Comparison of ENCODE assay signal across 8 cellular contexts in the genomic region with DNA sequence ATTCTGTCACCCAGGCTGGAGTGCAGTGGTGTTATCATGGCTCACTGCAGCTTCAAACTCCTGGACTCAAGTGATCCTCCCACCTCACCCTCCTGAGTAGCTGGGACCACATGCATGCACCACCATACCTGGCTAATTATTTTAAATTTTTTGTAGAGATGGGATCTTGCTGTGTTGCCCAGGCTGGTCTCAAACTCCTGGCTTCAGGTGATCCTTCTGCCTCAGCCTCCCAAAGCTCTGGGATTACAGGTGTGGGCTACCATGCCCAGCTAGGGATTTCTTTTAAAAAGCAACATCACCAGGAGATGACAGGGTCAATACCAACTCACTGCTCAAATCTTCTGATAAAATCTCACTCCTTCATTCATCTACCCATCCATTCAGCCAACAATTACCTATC. TPM values are rescaled to one million over a fixed set of nuclear protein-coding genes. Genes with fewer than 3 reads are reported as not detected.
DNase-seq lines count a peak whose midpoint lies in the region; ATAC-seq, FAIRE-seq and TF ChIP-seq lines count a peak whose summit lies in the region.
"Not testable (repeated sequence)": the region's sequence is repeated elsewhere in the genome, so short reads cannot be mapped to it uniquely, and the experiment has no call there.

No MANE protein-coding gene starts in this region.

- TF ChIP-seq CTCF in HEK293 (tag by site-specific recombination; IDR thresholded peaks at IDR 0.05); WTC11 (IDR thresholded peaks at IDR 0.05); K562 (IDR thresholded peaks at IDR 0.05 in 2 of 3, conservative IDR thresholded peaks at IDR 0.05 in 1 of 3; ENCODE audit: insufficient read depth in 2 of 3, low read depth in 1 of 3, low read length in 3 of 3); MCF 10A (IDR thresholded peaks at IDR 0.05; ENCODE audit: unreplicated experiment); left ventricle myocardium inferior (IDR thresholded peaks at IDR 0.05; ENCODE audit: borderline replicate concordance); HepG2 (CRISPR knock-in tag; IDR thresholded peaks at IDR 0.05); osteocyte (IDR thresholded peaks at IDR 0.05); thyroid gland (IDR thresholded peaks at IDR 0.05): not testable (repeated sequence)

- H3K27ac ChIP-seq in HEK293 (ENCODE audit: extremely low read depth, low read depth, low read length); K562 (ENCODE audit: extremely low read depth, low read depth, low read length); HepG2 (ENCODE audit: extremely low read length, insufficient read depth, low read length): not testable (repeated sequence)
- H3K27ac ChIP-seq in left ventricle myocardium inferior (replicated peaks), result peak overlapping the region; percentile 49
- H3K27ac ChIP-seq in thyroid gland, result peak overlapping the region in 2 of 3 donors; percentile 12 to 39

- DNase-seq in WTC11 (ENCODE audit: low spot score); K562 (ENCODE audit: extremely low read depth in 1 of 4, low spot score in 3 of 4); MCF 10A (ENCODE audit: unreplicated experiment); left ventricle myocardium inferior; HepG2 (ENCODE audit: low spot score); osteocyte (ENCODE audit: extremely low spot score, unreplicated experiment); thyroid gland: not testable (repeated sequence)

- H3K27ac Mint-ChIP-seq in WTC11, result not testable (repeated sequence)
- H3K27ac Mint-ChIP-seq in MCF 10A (ENCODE audit: low read depth, unreplicated experiment), result peak overlapping the region; percentile 21
- H3K27ac Mint-ChIP-seq in osteocyte (ENCODE audit: unreplicated experiment), result peak overlapping the region; percentile 7

- H3K36me3 Mint-ChIP-seq in WTC11 (peaks cover 15% of the 10 kb centered on the region), MCF 10A (ENCODE audit: insufficient read depth, unreplicated experiment) (peaks cover 56% of the 10 kb centered on the region), osteocyte (ENCODE audit: unreplicated experiment) (peaks cover 39% of the 10 kb centered on the region)

- H3K9me3 Mint-ChIP-seq in WTC11; MCF 10A (ENCODE audit: unreplicated experiment); osteocyte (ENCODE audit: unreplicated experiment): not testable (repeated sequence)

- not testable (repeated sequence) for H3K4me3 Mint-ChIP-seq in WTC11; MCF 10A (ENCODE audit: unreplicated experiment); osteocyte (ENCODE audit: unreplicated experiment)

- not testable (repeated sequence) for ATAC-seq in WTC11, K562, HepG2

- POLR2A ChIA-PET in HEK293 (lab: Yijun Ruan, JAX), result interaction anchor here (1.9 kb wide), 1 partner anchor 63 kb away, joined by 5 read pairs; no protein-coding TSS in a partner anchor
- POLR2A ChIA-PET in WTC11 (lab: Charles Lee), result not testable (repeated sequence)
- POLR2A ChIA-PET in K562 (lab: Yijun Ruan, JAX), result interaction anchor here (0.6 to 1.4 kb wide), 4 partner anchors 9 to 386 kb away, joined by 3 to 4 read pairs (median 4); no protein-coding TSS in a partner anchor
- POLR2A ChIA-PET in MCF 10A (lab: Yijun Ruan, JAX), result interaction anchor here (0.6 to 13.7 kb wide), 8 partner anchors 9 to 73 kb away, joined by 3 to 187 read pairs (median 7); no protein-coding TSS in a partner anchor
- POLR2A ChIA-PET in HepG2 (lab: Yijun Ruan, JAX), result interaction anchor here (1.7 to 3.2 kb wide), 2 partner anchors 8 to 63 kb away, joined by 6 to 23 read pairs; no protein-coding TSS in a partner anchor

- not testable (repeated sequence) for H3K4me1 ChIP-seq in HEK293 (ENCODE audit: control insufficient read depth, insufficient read depth, low read length); K562 (replicated peaks in 1 of 2; ENCODE audit: control insufficient read depth in 2 of 2, insufficient read depth in 2 of 2, low read length in 2 of 2)
- H3K4me1 ChIP-seq in left ventricle myocardium inferior, result peaks cover 40% of the 10 kb centered on the region
- peaks cover 15% of the 10 kb centered on the region for H3K4me1 ChIP-seq in HepG2 (ENCODE audit: insufficient read depth, low read length)
- peaks cover 22 to 29% of the 10 kb centered on the region in 2 donors for H3K4me1 ChIP-seq in thyroid gland

- intact Hi-C loops in K562 (cut with micrococcal nuclease); MCF 10A (cut with micrococcal nuclease); left ventricle myocardium inferior (cut with micrococcal nuclease); HepG2 (cut with micrococcal nuclease; ENCODE audit: unreplicated experiment); thyroid gland (cut with DNase I): not testable (repeated sequence)

- H3K4me2 ChIP-seq in K562 (ENCODE audit: insufficient read depth, low read length); HepG2 (ENCODE audit: low read depth, low read length): not testable (repeated sequence)

- H4K20me1 ChIP-seq in K562 (replicated peaks; ENCODE audit: control insufficient read depth, insufficient read depth, low read length); HepG2 (ENCODE audit: insufficient read depth, low read length): not testable (repeated sequence)

- H3K4me1 Mint-ChIP-seq in WTC11, result peaks cover 23% of the 10 kb centered on the region
- peaks cover 23% of the 10 kb centered on the region for H3K4me1 Mint-ChIP-seq in MCF 10A (ENCODE audit: insufficient read depth, unreplicated experiment)
- peaks cover 65% of the 10 kb centered on the region for H3K4me1 Mint-ChIP-seq in osteocyte (ENCODE audit: unreplicated experiment)

- H3K4me3 ChIP-seq in HEK293 (ENCODE audit: low read depth, low read length); K562; left ventricle myocardium inferior; HepG2 (replicated peaks in 1 of 3; ENCODE audit: insufficient read depth in 1 of 3, low read depth in 2 of 3, low read length in 3 of 3); thyroid gland (replicated peaks in 1 of 3): not testable (repeated sequence)

- not testable (repeated sequence) for FAIRE-seq in K562 (lab: Jason Lieb, UNC); HepG2 (lab: Jason Lieb, UNC)

- not testable (repeated sequence) for BruUV-seq in K562 (replicated peaks; lab: Mats Ljungman, UMichigan); MCF 10A (replicated peaks; lab: Mats Ljungman, UMichigan); HepG2 (replicated peaks; lab: Mats Ljungman, UMichigan)

- H3K36me3 ChIP-seq in HEK293 (ENCODE audit: control insufficient read depth in 2 of 2, insufficient read depth in 1 of 2, low read length in 2 of 2), result peaks cover 0 to 16% of the 10 kb centered on the region in 2 experiments; a peak in 1 of 3 replicates
- H3K36me3 ChIP-seq in K562 (ENCODE audit: control insufficient read depth, insufficient read depth, low read length), result peaks cover 43% of the 10 kb centered on the region
- peaks cover 23% of the 10 kb centered on the region for H3K36me3 ChIP-seq in left ventricle myocardium inferior
- peaks cover 11 to 19% of the 10 kb centered on the region in 2 experiments for H3K36me3 ChIP-seq in HepG2 (replicated peaks in 1 of 2; ENCODE audit: control insufficient read depth in 1 of 2, insufficient read depth in 2 of 2, low read length in 2 of 2)
- H3K36me3 ChIP-seq in thyroid gland, result not testable (repeated sequence)

- CTCF ChIA-PET in HEK293 (lab: Yijun Ruan, JAX); K562 (lab: Yijun Ruan, JAX; ENCODE audit: low intra/inter-chr PET ratio); HepG2 (lab: Yijun Ruan, JAX; ENCODE audit: low intra/inter-chr PET ratio, low total read pairs): not testable (repeated sequence)
- CTCF ChIA-PET in WTC11 (lab: Charles Lee) (interaction anchor here (0.7 to 1.4 kb wide), 3 partner anchors 26 to 342 kb away, joined by 3 to 4 read pairs (median 3); no protein-coding TSS in a partner anchor), MCF 10A (lab: Yijun Ruan, JAX) (interaction anchor here (1.0 to 2.8 kb wide), 3 partner anchors 9 to 73 kb away, joined by 3 to 9 read pairs (median 5); no protein-coding TSS in a partner anchor)

- not testable (repeated sequence) for TF ChIP-seq RAD21 in K562 (CRISPR knock-in tag; conservative IDR thresholded peaks at IDR 0.05 in 1 of 2, IDR thresholded peaks at IDR 0.05 in 1 of 2); HepG2 (CRISPR knock-in tag; IDR thresholded peaks at IDR 0.05)

- H3K9ac ChIP-seq in K562 (ENCODE audit: insufficient read depth in 1 of 2, low read depth in 2 of 2, low read length in 2 of 2); HepG2 (ENCODE audit: insufficient read depth, low read depth, low read length): not testable (repeated sequence)

- H3K9me3 ChIP-seq in HEK293 (ENCODE audit: control insufficient read depth, insufficient read depth, low read depth, low read length); K562 (replicated peaks; ENCODE audit: control insufficient read depth, insufficient read depth, low read depth, low read length); left ventricle myocardium inferior (replicated peaks); HepG2 (ENCODE audit: low read length); thyroid gland: not testable (repeated sequence)

- not testable (repeated sequence) for TF ChIP-seq POLR2A in K562 (conservative IDR thresholded peaks at IDR 0.05); HepG2 (IDR thresholded peaks at IDR 0.05; ENCODE audit: insufficient read depth in 1 of 2, low read depth in 2 of 2, low read length in 2 of 2); thyroid gland (IDR thresholded peaks at IDR 0.05)

- not testable (repeated sequence) for H3K9me1 ChIP-seq in K562 (ENCODE audit: control insufficient read depth, insufficient read depth, low read length)

- TF ChIP-seq EP300 in K562 (IDR thresholded peaks at IDR 0.05; ENCODE audit: low read length); HepG2 (IDR thresholded peaks at IDR 0.05; ENCODE audit: low read depth in 2 of 2, low read length in 2 of 2); HepG2 (CRISPR knock-in tag; IDR thresholded peaks at IDR 0.05; ENCODE audit: borderline replicate concordance): not testable (repeated sequence)

- not testable (repeated sequence) for H2AFZ ChIP-seq in K562 (ENCODE audit: low read depth, low read length); HepG2 (ENCODE audit: low read length)

- H3K27me3 Mint-ChIP-seq in WTC11 (ENCODE audit: low read depth); MCF 10A (ENCODE audit: insufficient read depth, unreplicated experiment); osteocyte (ENCODE audit: unreplicated experiment): not testable (repeated sequence)

- in situ Hi-C loops in K562 (cut with MboI); HepG2 (cut with HindIII; ENCODE audit: extremely low pct_ligation_motif_present, low pct_unique_long_range_greater_than_20kb): not testable (repeated sequence)

- H3K79me2 ChIP-seq in K562 (ENCODE audit: control insufficient read depth, insufficient read depth, low read length) (peaks cover 84% of the 10 kb centered on the region), HepG2 (ENCODE audit: insufficient read depth, low read length) (peaks cover 22% of the 10 kb centered on the region)

- H3K27me3 ChIP-seq in K562 (ENCODE audit: control insufficient read depth in 2 of 2, insufficient read depth in 2 of 2, low read length in 2 of 2); left ventricle myocardium inferior (ENCODE audit: low read depth); HepG2 (ENCODE audit: control insufficient read depth in 1 of 2, insufficient read depth in 2 of 2, low read length in 2 of 2); thyroid gland: not testable (repeated sequence)

RNA-seq across cellular contexts. Expression of a gene that starts 54.4 kb away (rescaled TPM):
- total RNA-seq in WTC11 (2021) (10.8 to 13.3 TPM (median 12.2 TPM) in 3 replicates), K562 (2014; rRNA removed) (19.8 and 23.9 TPM in 2 replicates), K562 (2014; rRNA removed; fragmentation: Illumina TruSeq; extraction: Trizol) (17.5 and 17.7 TPM in 2 replicates), K562 (2015; rRNA removed; fragmentation: Illumina TruSeq; extraction: Trizol) (17.7 and 18.1 TPM in 2 replicates), K562 (2021) (24.5 and 27.6 TPM in 2 replicates), MCF 10A (2022) (33.7 and 42.2 TPM in 2 replicates), left ventricle myocardium inferior (58.0 TPM), HepG2 (2016; rRNA removed; fragmentation: Illumina TruSeq; extraction: Trizol) (33.6 and 37.7 TPM in 2 replicates), osteocyte (72.0 and 73.5 TPM in 2 replicates), thyroid gland (100 to 1,000 TPM in 1 of 4 donors, 10 to 100 TPM in 3; 63.9 to 101 (median 71.7) TPM)
- 44.0 and 59.0 TPM in 2 replicates for total RNA-seq in K562 (2011; cell fraction: chromatin; rRNA removed; ENCODE audit: low replicate concordance)
- total RNA-seq in K562 (2011; cell fraction: nucleolus; rRNA removed), result 27.0 and 29.3 TPM in 2 replicates
- 38.6 and 52.3 TPM in 2 replicates for total RNA-seq in K562 (2011; cell fraction: nucleoplasm; rRNA removed)
- polyA plus RNA-seq in K562 (2011; rRNA removed) (15.2 and 19.3 TPM in 2 replicates), K562 (2014; fragmentation: Illumina TruSeq; extraction: Trizol) (23.6 and 27.6 TPM in 2 replicates), K562 (2014; fragmentation: Nextera tagmentation; extraction: Ambion mirVana) (1 to 10 TPM; 4.1 to 4.8 TPM), K562 (2014; rRNA removed) (18.4 and 20.2 TPM in 2 replicates), HepG2 (2011; rRNA removed) (20.5 and 21.4 TPM in 2 replicates)
- 12.2 and 12.8 TPM in 2 replicates for polyA plus RNA-seq in K562 (2011; cell fraction: cytosol; rRNA removed)
- polyA plus RNA-seq in K562 (2011; cell fraction: nucleus; rRNA removed), result 22.0 and 25.0 TPM in 2 replicates
- polyA plus RNA-seq in K562 (2012), result 9.8 and 13.7 TPM in 2 replicates
- 28.0 and 31.6 TPM in 2 replicates for polyA minus RNA-seq in K562 (2011; rRNA and poly(A)+ RNA removed)
- 9.4 and 13.2 TPM in 2 replicates for polyA minus RNA-seq in K562 (2011; cell fraction: cytosol; rRNA and poly(A)+ RNA removed)
- polyA minus RNA-seq in K562 (2011; cell fraction: nucleus; rRNA and poly(A)+ RNA removed), result 22.8 and 23.2 TPM in 2 replicates
- total RNA-seq in HepG2 (2016; cell fraction: cytosol; rRNA removed; fragmentation: Illumina TruSeq; extraction: Trizol; ENCODE audit: low read depth), result 39.3 and 46.4 TPM in 2 replicates
- 34.0 and 36.8 TPM in 2 replicates for total RNA-seq in HepG2 (2016; cell fraction: insoluble cytoplasmic fraction; rRNA removed; fragmentation: Illumina TruSeq; extraction: Trizol)
- total RNA-seq in HepG2 (2016; cell fraction: membrane; rRNA removed; fragmentation: Illumina TruSeq; extraction: Trizol), result 31.0 and 33.3 TPM in 2 replicates
- total RNA-seq in HepG2 (2016; cell fraction: nucleus; rRNA removed; fragmentation: Illumina TruSeq; extraction: Trizol), result 34.2 and 45.0 TPM in 2 replicates
- 16.3 and 20.0 TPM in 2 replicates for polyA plus RNA-seq in HepG2 (2011; cell fraction: cytosol; rRNA removed)
- polyA plus RNA-seq in HepG2 (2011; cell fraction: nucleus; rRNA removed), result 17.9 and 18.8 TPM in 2 replicates
- polyA plus RNA-seq in HepG2 (2012), result 19.2 and 20.2 TPM in 2 replicates
- polyA plus RNA-seq in HepG2 (2016; cell fraction: cytosol; fragmentation: Illumina TruSeq; extraction: Trizol; ENCODE audit: low read depth), result 3.9 and 4.4 TPM in 2 replicates
- polyA plus RNA-seq in HepG2 (2016; cell fraction: insoluble cytoplasmic fraction; fragmentation: Illumina TruSeq; extraction: Trizol; ENCODE audit: low read depth), result 23.0 and 24.7 TPM in 2 replicates
- 10.7 and 11.7 TPM in 2 replicates for polyA plus RNA-seq in HepG2 (2016; cell fraction: membrane; fragmentation: Illumina TruSeq; extraction: Trizol; ENCODE audit: low read depth)
- polyA plus RNA-seq in HepG2 (2016; cell fraction: nucleus; fragmentation: Illumina TruSeq; extraction: Trizol; ENCODE audit: insufficient read depth, low read depth), result 36.0 and 41.1 TPM in 2 replicates
- 27.3 and 38.7 TPM in 2 replicates for polyA minus RNA-seq in HepG2 (2011; rRNA and poly(A)+ RNA removed; ENCODE audit: low replicate concordance)
- 16.9 and 17.5 TPM in 2 replicates for polyA minus RNA-seq in HepG2 (2011; cell fraction: cytosol; rRNA and poly(A)+ RNA removed)
- polyA minus RNA-seq in HepG2 (2011; cell fraction: nucleus; rRNA and poly(A)+ RNA removed), result 29.2 and 37.3 TPM in 2 replicates
